Comparison of ENCODE assay signal across 2 cellular contexts in genomic region chr4:177391953-177392352, GRCh38.
A peak's percentile ranks its signal among the peaks of the same experiment; 100 is the strongest.
TF ChIP-seq lines count a peak whose summit lies in the region.

No MANE protein-coding gene starts in this region.

TF ChIP-seq in GM23338, 12 proteins besides CTCF, POLR2A, EP300 and RAD21:
- TF ChIP-seq NANOG (IDR thresholded peaks at IDR 0.05; ENCODE audit: borderline replicate concordance) (no peak), JUNB (IDR thresholded peaks at IDR 0.05; ENCODE audit: unreplicated experiment) (no peak), ETS1 (IDR thresholded peaks at IDR 0.05) (no peak), EZH2phosphoT487 (IDR thresholded peaks at IDR 0.05; ENCODE audit: unreplicated experiment) (no peak), ZNF462 (CRISPR knock-in tag; IDR thresholded peaks at IDR 0.05) (no peak), EZH2 (IDR thresholded peaks at IDR 0.05; ENCODE audit: low read depth, unreplicated experiment) (no peak)
TF ChIP-seq in GM23338: peak in this region for 0.

TF ChIP-seq in HepG2, 621 proteins besides CTCF, POLR2A, EP300 and RAD21 (continues in another document):
- TF ChIP-seq TCF7 (IDR thresholded peaks at IDR 0.05; ENCODE audit: low read depth), result peak; percentile 67
- TF ChIP-seq BCLAF1 (IDR thresholded peaks at IDR 0.05), result no peak
- TF ChIP-seq ZNF780A (CRISPR knock-in tag; IDR thresholded peaks at IDR 0.05), result no peak
- no peak for TF ChIP-seq ZNF350 (CRISPR knock-in tag; IDR thresholded peaks at IDR 0.05; ENCODE audit: borderline replicate concordance, low read depth)
- no peak for TF ChIP-seq ARID2 (CRISPR knock-in tag; IDR thresholded peaks at IDR 0.05; ENCODE audit: borderline replicate concordance)
- TF ChIP-seq RERE (CRISPR knock-in tag; IDR thresholded peaks at IDR 0.05; ENCODE audit: low read depth), result 0 out of 2 replicates have a peak, but pooled peaks have one; percentile 29
- no peak for TF ChIP-seq ZBTB7A (CRISPR knock-in tag; IDR thresholded peaks at IDR 0.05)
- TF ChIP-seq ARNTL (CRISPR knock-in tag; IDR thresholded peaks at IDR 0.05), result peak; percentile 64; the same call in 1 of the 2 replicates
- TF ChIP-seq ZNF614 (CRISPR knock-in tag; IDR thresholded peaks at IDR 0.05; ENCODE audit: borderline replicate concordance), result no peak
- no peak for TF ChIP-seq DPF2 (CRISPR knock-in tag; IDR thresholded peaks at IDR 0.05; ENCODE audit: borderline replicate concordance, low read depth)
- TF ChIP-seq THAP11 (CRISPR knock-in tag; IDR thresholded peaks at IDR 0.05), result peak; percentile 54
- TF ChIP-seq PTBP1 (IDR thresholded peaks at IDR 0.05; ENCODE audit: low read depth, low read length, poor library complexity, severe bottlenecking), result no peak
- TF ChIP-seq GLI4 (CRISPR knock-in tag; IDR thresholded peaks at IDR 0.05; ENCODE audit: borderline replicate concordance), result no peak
- peak; percentile 57; the same call in 1 of the 2 replicates for TF ChIP-seq AHDC1 (CRISPR knock-in tag; IDR thresholded peaks at IDR 0.05; ENCODE audit: borderline replicate concordance)
- TF ChIP-seq HDAC2 (CRISPR knock-in tag; IDR thresholded peaks at IDR 0.05), result peak; percentile 55
- TF ChIP-seq SOX6 (IDR thresholded peaks at IDR 0.05), result no peak
- TF ChIP-seq SOX6 (CRISPR knock-in tag; IDR thresholded peaks at IDR 0.05), result peak; percentile 87
- TF ChIP-seq ZBTB20 (CRISPR knock-in tag; IDR thresholded peaks at IDR 0.05; ENCODE audit: borderline replicate concordance, low read depth), result no peak
- no peak for TF ChIP-seq RBM22 (optimal IDR thresholded peaks at IDR 0.05; ENCODE audit: low read length)
- TF ChIP-seq TRIM24 (CRISPR knock-in tag; IDR thresholded peaks at IDR 0.05), result no peak; the same call in 1 of the 2 replicates
- peak; percentile 56; the same call in 1 of the 2 replicates for TF ChIP-seq NFIC (IDR thresholded peaks at IDR 0.05; ENCODE audit: low read length)
- peak; percentile 48; the same call in 1 of the 2 replicates for TF ChIP-seq FOXP4 (CRISPR knock-in tag; IDR thresholded peaks at IDR 0.05)
- no peak for TF ChIP-seq SNRNP70 (IDR thresholded peaks at IDR 0.05; ENCODE audit: low read depth, low read length)
- no peak for TF ChIP-seq ZNF225 (CRISPR knock-in tag; IDR thresholded peaks at IDR 0.05)
- no peak for TF ChIP-seq SSRP1 (CRISPR knock-in tag; IDR thresholded peaks at IDR 0.05)
- peak; percentile 52; the same call in 1 of the 2 replicates for TF ChIP-seq RXRB (CRISPR knock-in tag; IDR thresholded peaks at IDR 0.05; ENCODE audit: borderline replicate concordance)
- no peak for TF ChIP-seq NFE2L2 (IDR thresholded peaks at IDR 0.05; ENCODE audit: low read length)
- no peak for TF ChIP-seq CREBL2 (CRISPR knock-in tag; IDR thresholded peaks at IDR 0.05; ENCODE audit: borderline replicate concordance)
- peak; percentile 43; the same call in 1 of the 2 replicates for TF ChIP-seq MIER3 (CRISPR knock-in tag; IDR thresholded peaks at IDR 0.05; ENCODE audit: borderline replicate concordance)
- 0 out of 2 replicates have a peak, but pooled peaks have one; percentile 34 for TF ChIP-seq ZNF3 (CRISPR knock-in tag; IDR thresholded peaks at IDR 0.05)
- TF ChIP-seq KLF16 (CRISPR knock-in tag; IDR thresholded peaks at IDR 0.05), result peak in 1 of 2 experiments; percentile 48; a peak in 1 of 4 replicates
- no peak for TF ChIP-seq TIGD3 (CRISPR knock-in tag; IDR thresholded peaks at IDR 0.05; ENCODE audit: borderline replicate concordance)
